Comparison of ENCODE assay signal across 27 cellular contexts in genomic region chr10:107542607-107543006, GRCh38.
DNase-seq lines count a peak whose midpoint lies in the region; ATAC-seq, FAIRE-seq and TF ChIP-seq lines count a peak whose summit lies in the region.
"Had no signal": no experiment of that assay in that cellular context is flagged by ENCODE, and none has a peak within 500 bp of the region (broad histone marks: within the 10 kb centered on the region; RNA-seq: fewer than 3 reads in every experiment).

No MANE protein-coding gene starts in this region.

- no peak overlapping the region for H3K9ac ChIP-seq in H1 (replicated peaks in 1 of 4; ENCODE audit: extremely low read depth in 1 of 4, low read depth in 3 of 4, low read length in 3 of 4)
- H3K9ac ChIP-seq: BLaER1 treated with 17β-estradiol and CSF1 and Interleukin-3, amounts not matched to agents 10 nM and 100 nM had no signal

- no peaks in the 10 kb centered on the region for H3K27me3 ChIP-seq in GM23338 (ENCODE audit: insufficient read depth)
- no peaks in the 10 kb centered on the region for H3K27me3 ChIP-seq in H1 (replicated peaks in 1 of 4; ENCODE audit: control insufficient read depth in 3 of 4, extremely low read depth in 1 of 4, insufficient read depth in 3 of 4, low read length in 3 of 4)
- H3K27me3 ChIP-seq: BLaER1 treated with 17β-estradiol and CSF1 and Interleukin-3, amounts not matched to agents 10 nM and 100 nM had no signal

- TF ChIP-seq EP300 in H1 (IDR thresholded peaks at IDR 0.05; ENCODE audit: borderline replicate concordance in 1 of 2, low read depth in 2 of 2, low read length in 2 of 2) = no peak

- in situ Hi-C loops in GM13976 (cut with MboI; ENCODE audit: low sequenced_read_pairs, unreplicated experiment) = no loop called here

- H3F3A ChIP-seq in GM23338 (replicated peaks; ENCODE audit: low read depth) = no peaks in the 10 kb centered on the region

- H3K27ac ChIP-seq in C4-2B (no peak overlapping the region), GM23338 (ENCODE audit: low read depth) (no peak overlapping the region), H1 (ENCODE audit: low read depth, low read length) (no peak overlapping the region)
- H3K27ac ChIP-seq: A549; BLaER1 treated with 17β-estradiol and CSF1 and Interleukin-3, amounts not matched to agents 10 nM and 100 nM had no signal

- H3K36me3 ChIP-seq in GM23338 (ENCODE audit: insufficient read depth) = no peaks in the 10 kb centered on the region
- no peaks in the 10 kb centered on the region for H3K36me3 ChIP-seq in H1 (ENCODE audit: control insufficient read depth in 2 of 4, insufficient read depth in 4 of 4, low read length in 3 of 4)
- H3K36me3 ChIP-seq: BLaER1 treated with 17β-estradiol and CSF1 and Interleukin-3, amounts not matched to agents 10 nM and 100 nM had no signal

- no peak overlapping the region for H2AK5ac ChIP-seq in H1 (ENCODE audit: low read depth, low read length)

- H3K9me3 Mint-ChIP-seq in GM23338 = no peaks in the 10 kb centered on the region
- H3K9me3 Mint-ChIP-seq in WTC11 = peaks cover 7% of the 10 kb centered on the region

- H3K4me1 Mint-ChIP-seq in GM23338 = peaks cover 27% of the 10 kb centered on the region
- peaks cover 43% of the 10 kb centered on the region for H3K4me1 Mint-ChIP-seq in WTC11
- H3K4me1 Mint-ChIP-seq: B cell; CD14-positive monocyte; CD4-positive, alpha-beta memory T cell; CD4-positive, CD25-positive, alpha-beta regulatory T cell; CD8-positive, alpha-beta memory T cell had no signal

- H4K91ac ChIP-seq in H1 (replicated peaks; ENCODE audit: insufficient read length, low read length) = no peak overlapping the region

- H3K18ac ChIP-seq in H1 (ENCODE audit: extremely low read depth, low read length) = no peak overlapping the region

- CTCF ChIA-PET in WTC11 (lab: Charles Lee) (no interaction called here), H1 (lab: Charles Lee; ENCODE audit: partially characterized antibody) (interaction anchor here (1.0 to 1.9 kb wide), 3 partner anchors 10 to 12 kb away, joined by 3 to 9 read pairs (median 4); no protein-coding TSS in a partner anchor)

- no peak overlapping the region for H2BK5ac ChIP-seq in H1 (ENCODE audit: low read depth, low read length)

- no peak overlapping the region for H3K14ac ChIP-seq in H1 (ENCODE audit: insufficient read length)

- H3K56ac ChIP-seq in H1 (replicated peaks; ENCODE audit: insufficient read length, low read depth, low read length) = no peak overlapping the region

- peaks cover 16% of the 10 kb centered on the region for H3K4me1 ChIP-seq in GM23338 (ENCODE audit: insufficient read depth)
- H3K4me1 ChIP-seq in H1 (replicated peaks in 1 of 4; ENCODE audit: control insufficient read depth in 3 of 4, insufficient read depth in 4 of 4, low read length in 3 of 4) = peaks cover 0 to 5% (median 2%) of the 10 kb centered on the region in 4 experiments; a peak in 4 of 7 replicates
- H3K4me1 ChIP-seq: A549 had no signal

- WGBS in H1 (ENCODE audit: extremely low coverage in 1 of 2, insufficient coverage in 1 of 2, insufficient read length in 1 of 2, insufficient replicate concordance in 2 of 2, low coverage in 1 of 2, low lambda C conversion rate in 2 of 2, missing lambda C conversion rate in 1 of 2), 2 experiments = 47% methylated on average over 5 of the region's 5 CpGs; no CpG with 5 or more reads in 1 of the 2 experiments

- POLR2A ChIA-PET in WTC11 (lab: Charles Lee) = no interaction called here
- POLR2A ChIA-PET in H1 (lab: Charles Lee; ENCODE audit: partially characterized antibody) = no interaction called here

- no peaks in the 10 kb centered on the region for H3K36me3 Mint-ChIP-seq in GM23338 (ENCODE audit: low read depth)
- H3K36me3 Mint-ChIP-seq in WTC11 = no peaks in the 10 kb centered on the region; the same call in 1 of the 2 replicates
- H3K36me3 Mint-ChIP-seq: CD14-positive monocyte; CD4-positive, alpha-beta memory T cell; CD4-positive, CD25-positive, alpha-beta regulatory T cell; CD8-positive, alpha-beta memory T cell had no signal

- no peaks in the 10 kb centered on the region for H3K9me3 ChIP-seq in H1 (ENCODE audit: insufficient read depth in 2 of 2, low read depth in 1 of 2, low read length in 1 of 2)
- H3K9me3 ChIP-seq: A549; BLaER1 treated with 17β-estradiol and CSF1 and Interleukin-3, amounts not matched to agents 10 nM and 100 nM had no signal

- no peaks in the 10 kb centered on the region for H3K79me1 ChIP-seq in H1 (ENCODE audit: low read depth, low read length)

- no peak overlapping the region for H3K4me3 Mint-ChIP-seq in GM23338
- no peak overlapping the region for H3K4me3 Mint-ChIP-seq in WTC11
- H3K4me3 Mint-ChIP-seq: B cell; CD14-positive monocyte; CD4-positive, alpha-beta memory T cell; CD4-positive, CD25-positive, alpha-beta regulatory T cell; CD8-positive, alpha-beta memory T cell had no signal

- no peak overlapping the region for H4K8ac ChIP-seq in H1 (ENCODE audit: extremely low read depth, insufficient read depth, low read length)

- no peak overlapping the region for H4K5ac ChIP-seq in H1 (ENCODE audit: insufficient read length, low read depth, low read length)

- 0 out of 2 replicates have a peak, but pooled peaks have one; percentile 5 for TF ChIP-seq CTCF in C4-2B (conservative IDR thresholded peaks at IDR 0.05)
- TF ChIP-seq CTCF in GM23338 (conservative IDR thresholded peaks at IDR 0.05; ENCODE audit: low read depth in 2 of 2) = no peak; a peak in 2 of 4 replicates
- no peak for TF ChIP-seq CTCF in WTC11 (IDR thresholded peaks at IDR 0.05)
- TF ChIP-seq CTCF in H1 (IDR thresholded peaks at IDR 0.05; ENCODE audit: control extremely low read depth in 1 of 3, insufficient read depth in 1 of 3, low read depth in 1 of 3, low read length in 3 of 3) = no peak
- TF ChIP-seq CTCF in GM13976 (IDR thresholded peaks at IDR 0.05; ENCODE audit: borderline replicate concordance, control extremely low read depth, extremely low read depth, insufficient read depth, missing control alignments) = no peak

- H2BK12ac ChIP-seq in H1 (ENCODE audit: low read depth, low read length) = no peak overlapping the region

- H3K27ac Mint-ChIP-seq in GM23338 (no peak overlapping the region; the same call in 1 of the 2 replicates), WTC11 (no peak overlapping the region)
- H3K27ac Mint-ChIP-seq: B cell; CD14-positive monocyte; CD4-positive, alpha-beta memory T cell; CD4-positive, CD25-positive, alpha-beta regulatory T cell; CD8-positive, alpha-beta memory T cell had no signal

- no peak for TF ChIP-seq POLR2A in H1 (IDR thresholded peaks at IDR 0.05; ENCODE audit: control extremely low read depth in 1 of 2, low read depth in 2 of 2, low read length in 2 of 2)

- no peak overlapping the region for H2BK15ac ChIP-seq in H1 (ENCODE audit: low read length)

- H2BK20ac ChIP-seq in H1 (ENCODE audit: low read length) = no peak overlapping the region

- TF ChIP-seq RAD21 in H1 (IDR thresholded peaks at IDR 0.05 in 1 of 2, conservative IDR thresholded peaks at IDR 0.05 in 1 of 2; ENCODE audit: low read depth in 2 of 2, low read length in 2 of 2) = no peak

- FAIRE-seq in H1 (lab: Jason Lieb, UNC) = no peak
- FAIRE-seq: A549, GM12891, GM18507 had no signal

- H3K9me2 ChIP-seq in GM23338 (ENCODE audit: insufficient read depth) = no peaks in the 10 kb centered on the region

- H3K79me2 ChIP-seq in GM23338 (replicated peaks; ENCODE audit: insufficient read depth) = no peaks in the 10 kb centered on the region
- no peaks in the 10 kb centered on the region for H3K79me2 ChIP-seq in H1 (ENCODE audit: control insufficient read depth in 1 of 2, insufficient read depth in 2 of 2, low read length in 2 of 2)

- peak; percentile 22 for DNase-seq in GM23338 (ENCODE audit: low spot score)
- no peak for DNase-seq in WTC11 (ENCODE audit: low spot score)
- DNase-seq in H1 (ENCODE audit: low read depth in 1 of 2, low spot score in 2 of 2) = no peak
- DNase-seq in A172 (ENCODE audit: low spot score) = no peak
- no peak for DNase-seq in GM13976 (ENCODE audit: low spot score)
- DNase-seq: 8988T; AML-193; CD4-positive, alpha-beta memory T cell; CD4-positive, CD25-positive, alpha-beta regulatory T cell; CD8-positive, alpha-beta memory T cell; COR-L47; DMS 273 treated with DMSO at 0.1 percent for 48 hours; DMS153; DMS53; DMS79; DND-41; EL; GDM1 had no signal

- H3K4me3 ChIP-seq in GM23338 = no peak overlapping the region
- H3K4me3 ChIP-seq in H1 (ENCODE audit: extremely low read depth in 1 of 4, insufficient read depth in 2 of 4, low read depth in 3 of 4, low read length in 4 of 4) = no peak overlapping the region
- H3K4me3 ChIP-seq: A549; BLaER1 treated with 17β-estradiol and CSF1 and Interleukin-3, amounts not matched to agents 10 nM and 100 nM had no signal

- no peaks in the 10 kb centered on the region for H3K27me3 Mint-ChIP-seq in GM23338 (ENCODE audit: insufficient read depth, low read depth, poor library complexity)
- no peaks in the 10 kb centered on the region for H3K27me3 Mint-ChIP-seq in WTC11 (ENCODE audit: low read depth)
- H3K27me3 Mint-ChIP-seq: B cell; CD4-positive, alpha-beta memory T cell; CD4-positive, CD25-positive, alpha-beta regulatory T cell; CD8-positive, alpha-beta memory T cell had no signal

- no peak overlapping the region for H3K23ac ChIP-seq in H1 (ENCODE audit: insufficient read length)

- H3K4ac ChIP-seq in H1 (replicated peaks; ENCODE audit: insufficient read length, low read depth, low read length) = no peak overlapping the region

- H4K20me1 ChIP-seq in GM23338 (replicated peaks; ENCODE audit: insufficient read depth) = no peaks in the 10 kb centered on the region
- no peaks in the 10 kb centered on the region for H4K20me1 ChIP-seq in H1 (replicated peaks in 1 of 2; ENCODE audit: control insufficient read depth in 1 of 2, insufficient read depth in 2 of 2, low read length in 2 of 2)
- H4K20me1 ChIP-seq: BLaER1 treated with 17β-estradiol and CSF1 and Interleukin-3, amounts not matched to agents 10 nM and 100 nM had no signal

- ATAC-seq in GM23338 (peak; percentile 32; the same call in 2 of the 3 replicates), WTC11 (peak; percentile 57), HG03025 (IDR thresholded peaks at IDR 0.05; ENCODE audit: low FRiP score, unreplicated experiment) (no peak), HG02759 (IDR thresholded peaks at IDR 0.05; ENCODE audit: unreplicated experiment) (no peak)
- ATAC-seq: A549 had no signal

- H3K4me2 ChIP-seq in GM23338 = peak overlapping the region; percentile 41; the same call in 1 of the 2 replicates
- H3K4me2 ChIP-seq in H1 (ENCODE audit: insufficient read depth in 1 of 2, low read depth in 2 of 2, low read length in 2 of 2) = no peak overlapping the region
- H3K4me2 ChIP-seq: A549; BLaER1 treated with 17β-estradiol and CSF1 and Interleukin-3, amounts not matched to agents 10 nM and 100 nM had no signal

- no peak overlapping the region for H2BK120ac ChIP-seq in H1 (replicated peaks; ENCODE audit: low read depth, low read length)

- no peak overlapping the region for H2AFZ ChIP-seq in GM23338
- no peak overlapping the region for H2AFZ ChIP-seq in H1 (ENCODE audit: low read length)

- no peaks in the 10 kb centered on the region for H3K23me2 ChIP-seq in H1 (ENCODE audit: low read depth, low read length)

TF ChIP-seq in GM23338, 12 proteins besides CTCF, POLR2A, EP300 and RAD21 (continues in another document):
- TF ChIP-seq JUNB (IDR thresholded peaks at IDR 0.05; ENCODE audit: unreplicated experiment) = no peak

TF ChIP-seq in WTC11, 78 proteins besides CTCF, POLR2A, EP300 and RAD21 (continues in another document):
- TF ChIP-seq NR2C2 (CRISPR knock-in tag; IDR thresholded peaks at IDR 0.05) (no peak), ETV6 (CRISPR knock-in tag; IDR thresholded peaks at IDR 0.05) (no peak)

Comparison
In these comparisons a context has a peak if more than half of its experiments do, and no peak if none do; other contexts are left out.
1. ATAC-seq: peak in GM23338 (single experiment) and WTC11 (single experiment); none in HG03025 (single experiment) and HG02759 (single experiment).